9 cellular contexts compared by ENCODE assay signal in genomic region chr4:41369680-41370079, GRCh38.
DNase-seq lines count a peak whose midpoint lies in the region; ATAC-seq and TF ChIP-seq lines count a peak whose summit lies in the region.
"Had no signal": no experiment of that assay in that cellular context is flagged by ENCODE, and none has a peak within 500 bp of the region (broad histone marks: within the 10 kb centered on the region; RNA-seq: fewer than 3 reads in every experiment).

No MANE protein-coding gene starts in this region.

- H3K36me3 ChIP-seq in heart right ventricle (no peaks in the 10 kb centered on the region), prostate gland (no peaks in the 10 kb centered on the region)
- H3K36me3 ChIP-seq: spleen had no signal

- H3K27ac ChIP-seq in heart right ventricle (peak overlapping the region; percentile 1 to 84 (median 55)), prostate gland (no peak overlapping the region)

- intact Hi-C loops in heart right ventricle (cut with DNase I), result loop anchor here in 6 of 10 donors (10.0 kb wide), 5 partner anchors 45 to 275 kb away; partner anchors contain the start of gene LIMCH1 (in 2 of the 6)
- intact Hi-C loops in prostate gland (cut with DNase I), result no loop called here

- H3K9me3 ChIP-seq in heart right ventricle (peaks cover 0 to 4% (median 0%) of the 10 kb centered on the region in 11 donors), prostate gland (no peaks in the 10 kb centered on the region)
- H3K9me3 ChIP-seq: spleen had no signal

- TF ChIP-seq CTCF in GM12865 (IDR thresholded peaks at IDR 0.05; ENCODE audit: insufficient read depth, low read depth, low read length, missing control alignments) (no peak), heart right ventricle (IDR thresholded peaks at IDR 0.05) (no peak), prostate gland (IDR thresholded peaks at IDR 0.05) (no peak)

- H3K4me1 ChIP-seq in heart right ventricle (peaks cover 0 to 92% (median 71%) of the 10 kb centered on the region in 9 donors), prostate gland (replicated peaks) (no peaks in the 10 kb centered on the region)

- H3K27me3 ChIP-seq in heart right ventricle, result no peaks in the 10 kb centered on the region
- H3K27me3 ChIP-seq in prostate gland (replicated peaks; ENCODE audit: insufficient read depth), result no peaks in the 10 kb centered on the region

- no peak for TF ChIP-seq POLR2A in prostate gland (IDR thresholded peaks at IDR 0.05)

- peak; percentile 9 for DNase-seq in GM12865 (ENCODE audit: low read depth)
- DNase-seq in amniotic epithelial cell (ENCODE audit: low read depth), result peak; percentile 63
- DNase-seq in heart right ventricle, result peak; percentile 38 to 63
- DNase-seq in prostate gland (ENCODE audit: low spot score), result peak; percentile 51
- DNase-seq in NCI-H1105 (lab: John Stamatoyannopoulos, UW), result no peak
- no peak for DNase-seq in stimulated activated CD8-positive, alpha-beta memory T cell treated with anti-CD3 and anti-CD28 coated beads, Interleukin-4, amount 100 ng/mL, for 48 hours
- DNase-seq: spleen had no signal

- 46 to 52% methylated on average over 4 of the region's 4 CpGs for WGBS in heart right ventricle, 2 donors
- WGBS in prostate gland, result 21% methylated on average over 4 of the region's 4 CpGs

- ATAC-seq in heart right ventricle (peak; percentile 67 to 95 (median 90)), GM18519 (IDR thresholded peaks at IDR 0.05; ENCODE audit: low FRiP score, unreplicated experiment) (no peak), HG03521 (IDR thresholded peaks at IDR 0.05; ENCODE audit: unreplicated experiment) (no peak)

- H3K4me3 ChIP-seq in GM12865 (ENCODE audit: low read depth, low read length) (no peak overlapping the region), heart right ventricle (peak overlapping the region in 1 of 10 donors; percentile 10), prostate gland (no peak overlapping the region)
- H3K4me3 ChIP-seq: spleen had no signal

Comparison
In these comparisons a context has a peak if more than half of its experiments do, and no peak if none do; other contexts are left out.
1. DNase-seq: peak in GM12865 (single experiment), amniotic epithelial cell (single experiment), heart right ventricle (2 of 2) and prostate gland (single experiment); none in NCI-H1105 (single experiment) and stimulated activated CD8-positive, alpha-beta memory T cell treated with anti-CD3 and anti-CD28 coated beads, Interleukin-4, amount 100 ng/mL, for 48 hours (single experiment).
2. ATAC-seq: peak in heart right ventricle (8 of 8); none in GM18519 (single experiment) and HG03521 (single experiment).
3. H3K27ac ChIP-seq: peak in heart right ventricle (10 of 10); none in prostate gland (0 of 2).